13 cellular contexts compared by ENCODE assay signal in the genomic region with DNA sequence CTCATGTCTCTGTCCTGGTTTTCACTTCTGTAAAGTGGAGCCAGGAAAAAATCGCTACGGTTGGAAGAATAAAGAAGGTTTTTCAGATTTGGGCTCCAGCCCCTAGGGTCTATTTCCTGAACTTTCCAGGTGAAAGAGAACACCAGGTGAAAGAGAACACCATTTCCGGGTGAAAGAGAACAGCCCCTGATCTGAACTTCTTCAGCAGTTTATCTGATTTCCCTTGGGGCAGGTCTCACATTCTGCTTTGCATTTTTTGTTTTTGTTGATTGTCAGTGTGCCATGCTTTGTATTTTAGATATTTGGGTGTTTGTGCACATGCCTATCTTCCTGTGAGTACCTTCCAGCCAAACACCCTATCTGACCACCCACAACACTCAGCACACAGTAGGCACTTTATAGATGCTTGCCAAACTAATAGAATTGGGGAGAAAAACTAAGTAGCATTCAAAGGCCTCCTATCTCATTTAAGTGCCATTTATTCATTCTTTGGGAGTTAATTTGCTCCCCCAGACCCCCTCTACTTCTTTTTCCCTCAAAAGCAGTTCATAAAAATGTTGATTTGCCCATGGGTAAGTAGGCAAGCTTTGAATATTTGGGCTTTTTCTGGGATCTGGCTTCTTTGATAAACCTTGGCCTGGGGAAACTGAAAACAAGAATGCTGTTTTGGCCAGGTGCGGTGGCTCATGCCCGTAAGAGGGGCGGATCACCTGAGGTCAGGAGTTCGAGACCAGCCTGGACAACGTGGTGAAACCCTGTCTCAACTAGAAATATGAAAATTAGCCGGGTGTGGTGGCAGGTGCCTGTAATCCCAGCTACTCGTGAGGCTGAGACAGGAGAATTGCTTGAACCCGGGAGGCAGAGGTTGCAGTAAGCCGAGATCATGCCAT. TPM values are rescaled to one million over a fixed set of nuclear protein-coding genes. Genes with fewer than 3 reads are reported as not detected.
DNase-seq lines count a peak whose midpoint lies in the region; ATAC-seq, FAIRE-seq and TF ChIP-seq lines count a peak whose summit lies in the region.
"Had no signal": no experiment of that assay in that cellular context is flagged by ENCODE, and none has a peak within 500 bp of the region (broad histone marks: within the 10 kb centered on the region; RNA-seq: fewer than 3 reads in every experiment).

No MANE protein-coding gene starts in this region.

- POLR2A ChIA-PET in BJ (lab: Charles Lee) (no interaction called here), endothelial cell of umbilical vein (lab: Charles Lee) (interaction anchor here (0.6 kb wide), 1 partner anchor 238 kb away, joined by 3 read pairs; no protein-coding TSS in a partner anchor)

- H3K4me2 ChIP-seq in endothelial cell of umbilical vein (ENCODE audit: insufficient read depth, low read length) (peak overlapping the region; percentile 90), trophoblast cell (ENCODE audit: low read length) (peak overlapping the region; percentile 88)

- TF ChIP-seq POLR2A in endothelial cell of umbilical vein (IDR thresholded peaks at IDR 0.05; ENCODE audit: low read depth, low read length), result no peak

- TSS peak; percentile 32 for BruUV-seq in endothelial cell of umbilical vein (replicated peaks; lab: Mats Ljungman, UMichigan)

- H3K79me1 ChIP-seq in trophoblast cell (ENCODE audit: low read length), result peaks cover 29% of the 10 kb centered on the region

- no peak overlapping the region for H3K23ac ChIP-seq in trophoblast cell (ENCODE audit: low read length)

- no peaks in the 10 kb centered on the region for H3K9me3 Mint-ChIP-seq in stimulated activated naive CD8-positive, alpha-beta T cell treated with anti-CD3 and anti-CD28 coated beads, Interleukin-15, amount 100 ng/mL, for 72 hours
- H3K9me3 Mint-ChIP-seq: activated T-cell treated with anti-CD3 and anti-CD28 coated beads, Interleukin-2, amount 50 U/mL, for 72 hours had no signal

- H3K36me3 ChIP-seq in BJ (ENCODE audit: control insufficient read depth, insufficient read depth, low read length) (no peaks in the 10 kb centered on the region), endothelial cell of umbilical vein (ENCODE audit: control insufficient read depth in 2 of 2, extremely low read depth in 1 of 2, insufficient read depth in 2 of 2, low read length in 2 of 2) (no peaks in the 10 kb centered on the region), trophoblast cell (ENCODE audit: control insufficient read depth in 1 of 2, insufficient read depth in 2 of 2, low read length in 2 of 2) (no peaks in the 10 kb centered on the region)

- CTCF ChIA-PET in BJ (lab: Yijun Ruan, JAX) (interaction anchor here (0.8 to 1.6 kb wide), 7 partner anchors 10 to 252 kb away, joined by 3 to 8 read pairs (median 3); no protein-coding TSS in a partner anchor), endothelial cell of umbilical vein (lab: Charles Lee) (interaction anchor here (0.8 to 3.9 kb wide), 10 partner anchors 10 to 254 kb away, joined by 3 to 16 read pairs (median 5); no protein-coding TSS in a partner anchor)

- H3K27ac ChIP-seq in endothelial cell of umbilical vein (ENCODE audit: insufficient read depth, low read depth, low read length), result peak overlapping the region; percentile 93
- peak overlapping the region; percentile 89 for H3K27ac ChIP-seq in trophoblast cell (ENCODE audit: low read depth, low read length)

- H3K18ac ChIP-seq in trophoblast cell (ENCODE audit: low read length), result no peak overlapping the region

- TF ChIP-seq CTCF in BJ (IDR thresholded peaks at IDR 0.05; ENCODE audit: insufficient read depth, low read depth, low read length) (no peak), endothelial cell of umbilical vein (IDR thresholded peaks at IDR 0.05; ENCODE audit: extremely low read depth in 1 of 2, insufficient read depth in 1 of 2, low read depth in 1 of 2, low read length in 2 of 2) (no peak)

- peaks cover 65% of the 10 kb centered on the region for H3K4me1 ChIP-seq in endothelial cell of umbilical vein (ENCODE audit: control insufficient read depth, extremely low read depth, insufficient read depth, low read length)
- H3K4me1 ChIP-seq in trophoblast cell (ENCODE audit: control insufficient read depth in 1 of 2, insufficient read depth in 2 of 2, low read length in 2 of 2), result peaks cover 22 to 26% of the 10 kb centered on the region in 2 experiments

- H4K12ac ChIP-seq in trophoblast cell (ENCODE audit: low read depth, low read length), result no peak overlapping the region

- no peak overlapping the region for H4K91ac ChIP-seq in trophoblast cell (ENCODE audit: low read depth, low read length)

- H3K79me2 ChIP-seq in endothelial cell of umbilical vein (ENCODE audit: control insufficient read depth, insufficient read depth, low read length) (peaks cover 67% of the 10 kb centered on the region), trophoblast cell (ENCODE audit: control insufficient read depth, insufficient read depth, low read length, poor library complexity) (peaks cover 18% of the 10 kb centered on the region)

- peak overlapping the region; percentile 88 for H3K9ac ChIP-seq in endothelial cell of umbilical vein (replicated peaks; ENCODE audit: extremely low read depth, insufficient read depth, low read length)
- no peak overlapping the region for H3K9ac ChIP-seq in trophoblast cell (ENCODE audit: low read length)

- H3K9me1 ChIP-seq in endothelial cell of umbilical vein (replicated peaks; ENCODE audit: control insufficient read depth, extremely low read depth, insufficient read depth, low read length), result no peaks in the 10 kb centered on the region

- H2BK5ac ChIP-seq in trophoblast cell (ENCODE audit: low read depth, low read length, poor library complexity), result no peak overlapping the region

- no peak for FAIRE-seq in endothelial cell of umbilical vein (lab: Jason Lieb, UNC)

- H3K4me3 Mint-ChIP-seq in stimulated activated naive CD8-positive, alpha-beta T cell treated with anti-CD3 and anti-CD28 coated beads, Interleukin-15, amount 100 ng/mL, for 72 hours, result no peak overlapping the region
- H3K4me3 Mint-ChIP-seq: activated T-cell treated with anti-CD3 and anti-CD28 coated beads, Interleukin-2, amount 50 U/mL, for 72 hours had no signal

- no CpG with 5 or more reads among the region's 12 CpGs for WGBS in trophoblast cell (ENCODE audit: extremely low coverage, insufficient coverage, insufficient read length)

- H3K27ac Mint-ChIP-seq in stimulated activated naive CD8-positive, alpha-beta T cell treated with anti-CD3 and anti-CD28 coated beads, Interleukin-15, amount 100 ng/mL, for 72 hours, result no peak overlapping the region
- H3K27ac Mint-ChIP-seq: activated T-cell treated with anti-CD3 and anti-CD28 coated beads, Interleukin-2, amount 50 U/mL, for 72 hours; T-helper 17 cell had no signal

- no peak overlapping the region for H2BK12ac ChIP-seq in trophoblast cell (ENCODE audit: low read length)

- H3K14ac ChIP-seq in trophoblast cell (ENCODE audit: low read length), result no peak overlapping the region

- no peak overlapping the region for H2AK5ac ChIP-seq in trophoblast cell (ENCODE audit: low read length)

- H2AFZ ChIP-seq in endothelial cell of umbilical vein (ENCODE audit: low read depth, low read length) (no peak overlapping the region), trophoblast cell (ENCODE audit: insufficient read depth, low read length, poor library complexity) (no peak overlapping the region)

- dilution Hi-C loops in endothelial cell of umbilical vein (cut with MboI; ENCODE audit: extremely low pct_ligation_motif_present, low sequenced_read_pairs), result no loop called here

- peaks cover 23% of the 10 kb centered on the region for H3K4me1 Mint-ChIP-seq in stimulated activated naive CD8-positive, alpha-beta T cell treated with anti-CD3 and anti-CD28 coated beads, Interleukin-15, amount 100 ng/mL, for 72 hours

- intact Hi-C loops in endothelial cell of umbilical vein (cut with micrococcal nuclease), result no loop called here

- H3K9me3 ChIP-seq in endothelial cell of umbilical vein (replicated peaks; ENCODE audit: control insufficient read depth, insufficient read depth, low read length) (no peaks in the 10 kb centered on the region), trophoblast cell (ENCODE audit: insufficient read depth, low read depth, low read length) (no peaks in the 10 kb centered on the region)

- H3K27me3 ChIP-seq in BJ (ENCODE audit: control insufficient read depth, insufficient read depth, low read length) (no peaks in the 10 kb centered on the region), endothelial cell of umbilical vein (ENCODE audit: control insufficient read depth in 2 of 2, insufficient read depth in 2 of 2, low read length in 2 of 2) (no peaks in the 10 kb centered on the region), trophoblast cell (ENCODE audit: insufficient read depth, low read length) (no peaks in the 10 kb centered on the region)

- H4K8ac ChIP-seq in trophoblast cell (ENCODE audit: low read depth, low read length), result no peak overlapping the region

- peaks cover 84% of the 10 kb centered on the region for H3K27me3 Mint-ChIP-seq in stimulated activated naive CD8-positive, alpha-beta T cell treated with anti-CD3 and anti-CD28 coated beads, Interleukin-15, amount 100 ng/mL, for 72 hours

- H3K4ac ChIP-seq in trophoblast cell (ENCODE audit: low read depth, low read length), result peak overlapping the region; percentile 61

- no peak for ATAC-seq in stimulated activated naive CD8-positive, alpha-beta T cell treated with anti-CD3 and anti-CD28 coated beads, Interleukin-15, amount 100 ng/mL, for 72 hours
- ATAC-seq: activated T-cell treated with anti-CD3 and anti-CD28 coated beads, Interleukin-2, amount 50 U/mL, for 72 hours; T-helper 17 cell had no signal

- no peaks in the 10 kb centered on the region for H4K20me1 ChIP-seq in endothelial cell of umbilical vein (replicated peaks; ENCODE audit: control insufficient read depth, extremely low read depth, insufficient read depth, low read length)

- H3K4me3 ChIP-seq in BJ (ENCODE audit: low read depth, low read length) (peak overlapping the region; percentile 51), endothelial cell of umbilical vein (replicated peaks in 1 of 3; ENCODE audit: insufficient read depth in 1 of 3, low read depth in 1 of 3, low read length in 3 of 3) (peak overlapping the region in 2 of 3 experiments; percentile 85 to 90), trophoblast cell (ENCODE audit: low read depth, low read length) (no peak overlapping the region)

- no peak for DNase-seq in BJ (ENCODE audit: low read depth)
- peak; percentile 77 for DNase-seq in NCI-H2107 treated with DMSO at 0.1 percent for 48 hours (lab: John Stamatoyannopoulos, UW; ENCODE audit: unreplicated experiment)
- DNase-seq in endothelial cell of umbilical vein (ENCODE audit: low read depth, low spot score), result no peak
- peak; percentile 83 to 94 for DNase-seq in trophoblast cell
- no peak for DNase-seq in DMS114 treated with DMSO at 0.1 percent for 48 hours (lab: John Stamatoyannopoulos, UW; ENCODE audit: unreplicated experiment)
- no peak for DNase-seq in anterior cingulate cortex (lab: John Stamatoyannopoulos, UW)
- no peak for DNase-seq in stimulated activated naive CD8-positive, alpha-beta T cell treated with anti-CD3 and anti-CD28 coated beads, Interleukin-15, amount 100 ng/mL, for 72 hours
- DNase-seq in UCSD-AML1 (lab: John Stamatoyannopoulos, UW; ENCODE audit: unreplicated experiment), result no peak
- DNase-seq: activated T-cell treated with anti-CD3 and anti-CD28 coated beads, Interleukin-2, amount 50 U/mL, for 72 hours; GOT3; left colon; NCI-H226; T-helper 17 cell had no signal

- no peak overlapping the region for H2BK120ac ChIP-seq in trophoblast cell (ENCODE audit: insufficient read depth, low read length, poor library complexity)

RNA-seq across cellular contexts. Expression of gene NAV1, which starts 2.2 kb away (rescaled TPM):
- 15.6 and 21.6 TPM in 2 replicates for polyA plus RNA-seq in BJ (2011; rRNA removed)
- polyA minus RNA-seq in BJ (2011; rRNA and poly(A)+ RNA removed), result 37.5 and 64.0 TPM in 2 replicates
- 136 and 138 TPM in 2 replicates for total RNA-seq in endothelial cell of umbilical vein
- 16.3 and 19.9 TPM in 2 replicates for polyA plus RNA-seq in endothelial cell of umbilical vein
- polyA plus RNA-seq in endothelial cell of umbilical vein (2011; cell fraction: cytosol; rRNA removed), result 27.2 and 31.1 TPM in 2 replicates
- polyA plus RNA-seq in endothelial cell of umbilical vein (2011; cell fraction: nucleus; rRNA removed), result 58.6 and 65.0 TPM in 2 replicates
- polyA plus RNA-seq in endothelial cell of umbilical vein (2012), result 73.9 and 86.9 TPM in 2 replicates
- 45.0 and 46.8 TPM in 2 replicates for polyA minus RNA-seq in endothelial cell of umbilical vein
- 0.31 TPM for polyA minus RNA-seq in endothelial cell of umbilical vein (2011; cell fraction: cytosol; rRNA and poly(A)+ RNA removed)
- polyA minus RNA-seq in endothelial cell of umbilical vein (2011; cell fraction: nucleus; rRNA and poly(A)+ RNA removed), result 83.9 and 99.0 TPM in 2 replicates
- polyA plus RNA-seq in trophoblast cell (2013), result 38.9 and 40.5 TPM in 2 replicates

RNA-seq across cellular contexts. Expression of gene CSRP1, which starts 34.2 kb away (rescaled TPM):
- polyA plus RNA-seq in BJ (2011; rRNA removed) (720 and 957 TPM in 2 replicates), endothelial cell of umbilical vein (510 and 560 TPM in 2 replicates)
- polyA minus RNA-seq in BJ (2011; rRNA and poly(A)+ RNA removed), result 475 and 544 TPM in 2 replicates
- 332 and 393 TPM in 2 replicates for total RNA-seq in endothelial cell of umbilical vein
- polyA plus RNA-seq in endothelial cell of umbilical vein (2011; cell fraction: cytosol; rRNA removed), result 538 and 578 TPM in 2 replicates
- polyA plus RNA-seq in endothelial cell of umbilical vein (2011; cell fraction: nucleus; rRNA removed), result 426 and 474 TPM in 2 replicates
- 291 and 393 TPM in 2 replicates for polyA plus RNA-seq in endothelial cell of umbilical vein (2012)
- 360 and 393 TPM in 2 replicates for polyA minus RNA-seq in endothelial cell of umbilical vein
- 93.8 TPM for polyA minus RNA-seq in endothelial cell of umbilical vein (2011; cell fraction: cytosol; rRNA and poly(A)+ RNA removed)
- 111 and 143 TPM in 2 replicates for polyA minus RNA-seq in endothelial cell of umbilical vein (2011; cell fraction: nucleus; rRNA and poly(A)+ RNA removed)
- 326 and 348 TPM in 2 replicates for polyA plus RNA-seq in trophoblast cell (2013)

Comparison
In these comparisons a context has a peak if more than half of its experiments do, and no peak if none do; other contexts are left out.
1. DNase-seq: peak in NCI-H2107 treated with DMSO at 0.1 percent for 48 hours (single experiment) and trophoblast cell (2 of 2); none in BJ (single experiment), endothelial cell of umbilical vein (single experiment), DMS114 treated with DMSO at 0.1 percent for 48 hours (single experiment), anterior cingulate cortex (0 of 58), stimulated activated naive CD8-positive, alpha-beta T cell treated with anti-CD3 and anti-CD28 coated beads, Interleukin-15, amount 100 ng/mL, for 72 hours (0 of 2) and UCSD-AML1 (single experiment).